In the genomic region with DNA sequence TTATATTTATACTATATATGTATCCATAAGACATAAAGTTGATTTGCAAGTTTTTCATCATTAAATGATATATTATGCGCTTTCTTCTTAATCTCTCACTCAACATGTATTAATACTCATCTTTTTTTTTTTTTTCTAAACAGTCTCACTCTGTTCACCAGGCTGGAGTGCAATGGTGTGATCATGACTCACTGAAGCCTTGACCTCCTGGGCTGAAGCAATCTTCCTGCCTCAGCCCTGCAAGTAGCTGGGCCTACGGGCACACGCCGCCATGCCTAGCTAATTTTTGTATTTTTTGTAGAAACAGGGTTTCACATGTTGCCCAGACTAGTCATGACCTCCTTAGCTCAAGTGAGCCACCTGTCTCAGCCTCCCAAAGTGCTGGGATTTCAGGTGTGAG, we compare ENCODE assay signal across 13 cellular contexts. TPM values are rescaled to one million over a fixed set of nuclear protein-coding genes. Genes with fewer than 3 reads are reported as not detected.
DNase-seq lines count a peak whose midpoint lies in the region; ATAC-seq and TF ChIP-seq lines count a peak whose summit lies in the region.
"Had no signal": no experiment of that assay in that cellular context is flagged by ENCODE, and none has a peak within 500 bp of the region (broad histone marks: within the 10 kb centered on the region; RNA-seq: fewer than 3 reads in every experiment).

No MANE protein-coding gene starts in this region.

- H3K36me3 Mint-ChIP-seq in HFFc6 (ENCODE audit: low read depth) (peaks cover 4% of the 10 kb centered on the region; the same call in 1 of the 2 replicates), Caco-2 (ENCODE audit: insufficient read depth, unreplicated experiment) (no peaks in the 10 kb centered on the region)
- no peaks in the 10 kb centered on the region for H3K36me3 Mint-ChIP-seq in stimulated activated memory B cell treated with anti-CD40 and anti-IgM and Interleukin-4, amounts not matched to agents 10 μg/mL and 1 μg/mL and 100 μg/mL, for 72 hours

- H3K27me3 ChIP-seq in vagina, result no peaks in the 10 kb centered on the region
- H3K27me3 ChIP-seq in Caco-2 (replicated peaks; ENCODE audit: control insufficient read depth, insufficient read depth, low read length), result no peaks in the 10 kb centered on the region
- H3K27me3 ChIP-seq: tibial artery had no signal

- H3K9me3 Mint-ChIP-seq in HFFc6 (no peaks in the 10 kb centered on the region), Caco-2 (ENCODE audit: unreplicated experiment) (no peaks in the 10 kb centered on the region)
- H3K9me3 Mint-ChIP-seq in stimulated activated memory B cell treated with anti-CD40 and anti-IgM and Interleukin-4, amounts not matched to agents 10 μg/mL and 1 μg/mL and 100 μg/mL, for 72 hours, result no peaks in the 10 kb centered on the region
- H3K9me3 Mint-ChIP-seq: neural crest cell had no signal

- no peak overlapping the region for H3K27ac ChIP-seq in vagina
- H3K27ac ChIP-seq: tibial artery had no signal

- no peak overlapping the region for H3K4me3 ChIP-seq in fibroblast of pulmonary artery (replicated peaks; ENCODE audit: low read depth, low read length)
- H3K4me3 ChIP-seq in skeletal muscle cell (ENCODE audit: low read depth, low read length), result no peak overlapping the region
- no peak overlapping the region for H3K4me3 ChIP-seq in vagina
- no peak overlapping the region for H3K4me3 ChIP-seq in Caco-2 (ENCODE audit: low read depth, low read length)
- H3K4me3 ChIP-seq: tibial artery had no signal

- DNase-seq in HFFc6 (peak; percentile 84), SK-MEL-5 (ENCODE audit: low read depth, low spot score) (peak; percentile 93), fibroblast of pulmonary artery (ENCODE audit: low read depth) (peak; percentile 92), skeletal muscle cell (ENCODE audit: low read depth) (peak; percentile 81), vagina (ENCODE audit: extremely low spot score in 2 of 2) (no peak), Caco-2 (no peak)
- DNase-seq: cortex of kidney, DND-41, NCI-H1048, tibial artery had no signal

- no peak for TF ChIP-seq CTCF in HFFc6 (IDR thresholded peaks at IDR 0.05)
- TF ChIP-seq CTCF in fibroblast of pulmonary artery (IDR thresholded peaks at IDR 0.05; ENCODE audit: low read length, missing control alignments), result no peak
- TF ChIP-seq CTCF in vagina (IDR thresholded peaks at IDR 0.05), result no peak
- no peak for TF ChIP-seq CTCF in Caco-2 (IDR thresholded peaks at IDR 0.05; ENCODE audit: insufficient read depth in 1 of 2, low read depth in 1 of 2, low read length in 1 of 2, severe bottlenecking in 1 of 2, unreplicated experiment in 1 of 2)

- no TSS peak for BruUV-seq in Caco-2 (replicated peaks; lab: Mats Ljungman, UMichigan)

- peak overlapping the region; percentile 87 for H3K27ac Mint-ChIP-seq in HFFc6
- H3K27ac Mint-ChIP-seq in stimulated activated memory B cell treated with anti-CD40 and anti-IgM and Interleukin-4, amounts not matched to agents 10 μg/mL and 1 μg/mL and 100 μg/mL, for 72 hours, result no peak overlapping the region
- no peak overlapping the region for H3K27ac Mint-ChIP-seq in Caco-2 (ENCODE audit: unreplicated experiment)

- H3K4me1 ChIP-seq in vagina (no peaks in the 10 kb centered on the region), Caco-2 (peaks cover 8% of the 10 kb centered on the region; the same call in 1 of the 2 replicates)

- in situ Hi-C loops in SK-MEL-5 (cut with HindIII; ENCODE audit: low pct_unique_long_range_greater_than_20kb, low sequenced_read_pairs), result no loop called here

- TF ChIP-seq POLR2A in vagina (IDR thresholded peaks at IDR 0.05), result no peak

- H3K27me3 Mint-ChIP-seq in HFFc6 (ENCODE audit: insufficient read depth), result no peaks in the 10 kb centered on the region
- peaks cover 22% of the 10 kb centered on the region for H3K27me3 Mint-ChIP-seq in stimulated activated memory B cell treated with anti-CD40 and anti-IgM and Interleukin-4, amounts not matched to agents 10 μg/mL and 1 μg/mL and 100 μg/mL, for 72 hours
- no peaks in the 10 kb centered on the region for H3K27me3 Mint-ChIP-seq in Caco-2 (ENCODE audit: insufficient read depth, unreplicated experiment)

- no peaks in the 10 kb centered on the region for H3K9me3 ChIP-seq in vagina
- no peaks in the 10 kb centered on the region for H3K9me3 ChIP-seq in Caco-2
- H3K9me3 ChIP-seq: tibial artery had no signal

- H3K36me3 ChIP-seq in vagina, result no peaks in the 10 kb centered on the region
- no peaks in the 10 kb centered on the region for H3K36me3 ChIP-seq in Caco-2 (ENCODE audit: control insufficient read depth, insufficient read depth, low read length)
- H3K36me3 ChIP-seq: tibial artery had no signal

- CTCF ChIA-PET in Caco-2 (lab: Charles Lee), result no interaction called here

- no peak for ATAC-seq in stimulated activated memory B cell treated with anti-CD40 and anti-IgM and Interleukin-4, amounts not matched to agents 10 μg/mL and 1 μg/mL and 100 μg/mL, for 72 hours
- ATAC-seq in GM21423 (IDR thresholded peaks at IDR 0.05; ENCODE audit: unreplicated experiment), result no peak

- H3K4me1 Mint-ChIP-seq in HFFc6 (ENCODE audit: low read depth), result peaks cover 85% of the 10 kb centered on the region
- H3K4me1 Mint-ChIP-seq in stimulated activated memory B cell treated with anti-CD40 and anti-IgM and Interleukin-4, amounts not matched to agents 10 μg/mL and 1 μg/mL and 100 μg/mL, for 72 hours, result peaks cover 28% of the 10 kb centered on the region
- H3K4me1 Mint-ChIP-seq in Caco-2 (ENCODE audit: low read depth, unreplicated experiment), result peaks cover 24% of the 10 kb centered on the region

- POLR2A ChIA-PET in Caco-2 (lab: Charles Lee), result no interaction called here

- intact Hi-C loops in vagina (cut with DNase I), result no loop called here
- intact Hi-C loops in Caco-2 (cut with micrococcal nuclease; ENCODE audit: unreplicated experiment), result no loop called here

- H3K4me3 Mint-ChIP-seq in HFFc6, result peak overlapping the region; percentile 10
- H3K4me3 Mint-ChIP-seq in stimulated activated memory B cell treated with anti-CD40 and anti-IgM and Interleukin-4, amounts not matched to agents 10 μg/mL and 1 μg/mL and 100 μg/mL, for 72 hours, result no peak overlapping the region
- H3K4me3 Mint-ChIP-seq in Caco-2 (ENCODE audit: unreplicated experiment), result no peak overlapping the region
- H3K4me3 Mint-ChIP-seq: neural crest cell had no signal

RNA-seq across cellular contexts. Expression of a gene that starts 51.4 kb away (rescaled TPM):
- total RNA-seq in HFFc6 (2021; fragmentation: NEBNext Ultra II Directional; extraction: Animal tissue kit (Norgen Biotek cat#: 25700)), result 10 to 100 TPM; 28.7 to 34.4 (median 30.7) TPM
- total RNA-seq in SK-MEL-5 (2014; rRNA removed; shearing (Covaris generic)), result 68.4 and 73.1 TPM in 2 replicates
- 25.8 and 39.0 TPM in 2 replicates for polyA plus RNA-seq in SK-MEL-5 (2015; cell fraction: cytosol; rRNA removed)
- polyA plus RNA-seq in SK-MEL-5 (2015; cell fraction: nucleus; rRNA removed), result 45.6 and 68.0 TPM in 2 replicates
- total RNA-seq in vagina (38.5 TPM), Caco-2 (2022) (46.1 and 50.7 TPM in 2 replicates)

Comparison
In these comparisons a context has a peak if more than half of its experiments do, and no peak if none do; other contexts are left out.
1. DNase-seq: peak in HFFc6 (single experiment), SK-MEL-5 (single experiment), fibroblast of pulmonary artery (single experiment) and skeletal muscle cell (single experiment); none in vagina (0 of 2) and Caco-2 (0 of 2).